In the genomic region with DNA sequence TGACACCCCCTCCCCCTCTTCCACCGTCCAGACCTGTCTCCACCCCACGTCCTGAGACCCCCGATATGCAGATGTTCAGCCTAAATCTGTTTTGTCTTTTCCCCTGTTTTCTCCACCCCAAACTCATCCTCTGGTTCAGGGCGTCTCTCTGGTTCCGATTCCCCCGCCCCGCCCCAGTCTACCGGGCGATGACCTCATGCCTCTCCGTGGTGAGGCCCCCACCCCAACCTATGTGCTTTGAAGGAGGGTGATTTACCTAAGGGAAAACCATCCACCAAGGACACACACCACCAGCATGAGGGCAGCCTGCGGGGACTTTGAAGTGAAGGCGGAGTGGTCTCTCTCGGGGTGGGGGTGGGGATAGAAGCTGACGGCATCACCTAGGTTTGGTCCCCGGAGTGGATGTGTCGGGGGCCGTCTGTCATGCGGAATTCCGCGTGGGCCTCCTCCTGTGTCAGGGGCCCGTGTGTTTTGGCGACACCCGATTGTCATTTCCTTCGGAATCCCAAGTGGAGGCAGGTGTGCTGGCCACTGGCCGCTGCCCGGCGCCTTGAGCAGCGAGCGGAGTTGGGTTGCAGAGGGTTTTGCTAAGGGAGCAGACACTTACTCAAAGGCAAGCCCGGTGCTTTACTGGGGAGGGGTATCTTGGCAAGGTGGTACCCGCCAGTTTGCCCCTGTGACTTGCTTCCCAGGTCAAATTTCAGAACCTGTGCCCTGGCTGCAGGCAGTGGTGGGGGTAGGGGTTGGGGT, we compare ENCODE assay signal across 9 cellular contexts. TPM values are rescaled to one million over a fixed set of nuclear protein-coding genes. Genes with fewer than 3 reads are reported as not detected.
DNase-seq lines count a peak whose midpoint lies in the region; ATAC-seq and TF ChIP-seq lines count a peak whose summit lies in the region.
"Had no signal": no experiment of that assay in that cellular context is flagged by ENCODE, and none has a peak within 500 bp of the region (broad histone marks: within the 10 kb centered on the region; RNA-seq: fewer than 3 reads in every experiment).

No MANE protein-coding gene starts in this region.

- H3K36me3 Mint-ChIP-seq in activated naive CD8-positive, alpha-beta T cell treated with anti-CD3 and anti-CD28 coated beads for 36 hours, result peaks cover 16% of the 10 kb centered on the region

- H3K27ac ChIP-seq in AG04450 (ENCODE audit: low read depth, low read length) (no peak overlapping the region), spleen (peak overlapping the region in 4 of 8 donors; percentile 91 to 96 (median 94))

- TF ChIP-seq POLR2A in spleen (IDR thresholded peaks at IDR 0.05), result no peak

- H3K4me1 ChIP-seq in Loucy (ENCODE audit: insufficient read depth, low read length, poor library complexity, severe bottlenecking), result peaks cover 44% of the 10 kb centered on the region
- H3K4me1 ChIP-seq in spleen, result peaks cover 7 to 72% (median 49%) of the 10 kb centered on the region in 6 donors

- peaks cover 64% of the 10 kb centered on the region for H3K79me2 ChIP-seq in Loucy (ENCODE audit: insufficient read depth, low read length)

- intact Hi-C loops in spleen (cut with DNase I; ENCODE audit: low total_unique reads), result no loop called here

- peak overlapping the region; percentile 94 for H3K9ac ChIP-seq in Loucy (ENCODE audit: low read depth, low read length, poor library complexity, severe bottlenecking)

- CTCF ChIA-PET in AG04450 (lab: Charles Lee), result interaction anchor here (1.4 kb wide), 1 partner anchor 22 kb away, joined by 3 read pairs; no protein-coding TSS in a partner anchor

- H3K4me3 ChIP-seq in AG04450 (ENCODE audit: low read depth, low read length) (peak overlapping the region; percentile 78), Loucy (ENCODE audit: low read length, poor library complexity, severe bottlenecking) (peak overlapping the region; percentile 99), iPS-18c (ENCODE audit: insufficient read depth, low read depth, low read length) (peak overlapping the region; percentile 85), spleen (peak overlapping the region; percentile 80 to 99 (median 90))

- no peaks in the 10 kb centered on the region for H3K9me3 Mint-ChIP-seq in activated naive CD8-positive, alpha-beta T cell treated with anti-CD3 and anti-CD28 coated beads for 36 hours

- H3K4me2 ChIP-seq in Loucy (ENCODE audit: low read depth, low read length, poor library complexity, severe bottlenecking), result peak overlapping the region; percentile 100

- DNase-seq in AG04450 (ENCODE audit: low read depth, low spot score) (no peak), spleen (peak; percentile 79)
- DNase-seq in activated naive CD8-positive, alpha-beta T cell treated with anti-CD3 and anti-CD28 coated beads for 36 hours, result peak; percentile 26

- WGBS in spleen, 5 donors, result 46 to 59% (median 53%) methylated on average over 28 to 31 of the region's 31 CpGs

- H3K27ac Mint-ChIP-seq in activated naive CD8-positive, alpha-beta T cell treated with anti-CD3 and anti-CD28 coated beads for 36 hours, result peak overlapping the region; percentile 73

- H3K4me1 Mint-ChIP-seq in activated naive CD8-positive, alpha-beta T cell treated with anti-CD3 and anti-CD28 coated beads for 36 hours, result peaks cover 41% of the 10 kb centered on the region

- peak overlapping the region; percentile 94 for H3K4me3 Mint-ChIP-seq in activated naive CD8-positive, alpha-beta T cell treated with anti-CD3 and anti-CD28 coated beads for 36 hours

- H3K9me2 ChIP-seq in Loucy (replicated peaks; ENCODE audit: low read depth, low read length), result no peaks in the 10 kb centered on the region

- peaks cover 59% of the 10 kb centered on the region for H4K20me1 ChIP-seq in Loucy (ENCODE audit: insufficient read depth, low read length, poor library complexity, severe bottlenecking)

- H3K36me3 ChIP-seq in Loucy (ENCODE audit: insufficient read depth, low read length) (no peaks in the 10 kb centered on the region), spleen (peaks cover 0 to 44% (median 5%) of the 10 kb centered on the region in 6 donors)

- H3F3A ChIP-seq in Loucy (ENCODE audit: low read depth), result no peaks in the 10 kb centered on the region

- H3K27me3 ChIP-seq in AG04450 (ENCODE audit: control insufficient read depth, insufficient read depth, low read length), result no peaks in the 10 kb centered on the region
- H3K27me3 ChIP-seq in Loucy (ENCODE audit: insufficient read depth, low read length, poor library complexity, severe bottlenecking), result no peaks in the 10 kb centered on the region
- H3K27me3 ChIP-seq in spleen (replicated peaks in 1 of 7), result no peaks in the 10 kb centered on the region

- TF ChIP-seq CTCF in AG04450 (IDR thresholded peaks at IDR 0.05; ENCODE audit: low read depth, low read length) (no peak), Loucy (conservative IDR thresholded peaks at IDR 0.05; ENCODE audit: low read length) (no peak), spleen (IDR thresholded peaks at IDR 0.05 in 8 of 11, conservative IDR thresholded peaks at IDR 0.05 in 3 of 11) (no peak)

- POLR2A ChIA-PET in AG04450 (lab: Yijun Ruan, JAX), result no interaction called here

- H2AFZ ChIP-seq in Loucy (ENCODE audit: low read length), result no peak overlapping the region

- no peaks in the 10 kb centered on the region for H3K27me3 Mint-ChIP-seq in activated naive CD8-positive, alpha-beta T cell treated with anti-CD3 and anti-CD28 coated beads for 36 hours

- ATAC-seq in GM18873 (IDR thresholded peaks at IDR 0.05; ENCODE audit: low FRiP score, unreplicated experiment), result no peak
- no peak for ATAC-seq in GM18868 (IDR thresholded peaks at IDR 0.05; ENCODE audit: unreplicated experiment)
- ATAC-seq in HG02840 (IDR thresholded peaks at IDR 0.05; ENCODE audit: low FRiP score, unreplicated experiment), result no peak

- H3K9me3 ChIP-seq in AG04450 (ENCODE audit: control insufficient read depth, insufficient read depth, low read length) (no peaks in the 10 kb centered on the region; the same call in 1 of the 2 replicates), Loucy (ENCODE audit: insufficient read depth, low read depth, low read length) (no peaks in the 10 kb centered on the region), iPS-18c (ENCODE audit: control insufficient read depth, insufficient read depth, low read length) (no peaks in the 10 kb centered on the region), spleen (no peaks in the 10 kb centered on the region)

RNA-seq across cellular contexts. Expression of a gene that starts 1.4 kb away (rescaled TPM):
- 21.2 and 31.3 TPM in 2 replicates for polyA plus RNA-seq in AG04450 (2011; rRNA removed)
- polyA minus RNA-seq in AG04450 (2011; rRNA and poly(A)+ RNA removed), result 16.5 and 28.0 TPM in 2 replicates
- 10 to 100 TPM; 32.6 to 39.6 TPM for total RNA-seq in activated naive CD8-positive, alpha-beta T cell treated with anti-CD3 and anti-CD28 coated beads for 36 hours
- 10 to 100 TPM; 26.4 to 53.6 (median 47.3) TPM for total RNA-seq in spleen
- 10 to 100 TPM in 2 of 3 donors, 1 to 10 TPM in 1; 9.8 to 26.1 (median 11.2) TPM for polyA plus RNA-seq in spleen

RNA-seq across cellular contexts. Expression of a gene that starts 7.1 kb away (rescaled TPM):
- polyA plus RNA-seq in AG04450 (2011; rRNA removed) (3.4 and 4.2 TPM in 2 replicates), spleen (10 to 100 TPM in 2 of 3 donors, 1 to 10 TPM in 1; 6.6 to 16.8 (median 10.1) TPM)
- 1.2 and 1.4 TPM in 2 replicates for polyA minus RNA-seq in AG04450 (2011; rRNA and poly(A)+ RNA removed)
- 10 to 100 TPM; 17.2 to 18.3 TPM for total RNA-seq in activated naive CD8-positive, alpha-beta T cell treated with anti-CD3 and anti-CD28 coated beads for 36 hours
- 10 to 100 TPM in 4 of 7 donors, 1 to 10 TPM in 3; 6.9 to 13.7 (median 11.2) TPM for total RNA-seq in spleen

RNA-seq across cellular contexts. Expression of a gene that starts 24.3 kb away (rescaled TPM):
- polyA plus RNA-seq in AG04450 (2011; rRNA removed) (not detected in 2 replicates), spleen (not detected)
- polyA minus RNA-seq in AG04450 (2011; rRNA and poly(A)+ RNA removed), result not detected in 2 replicates
- total RNA-seq in activated naive CD8-positive, alpha-beta T cell treated with anti-CD3 and anti-CD28 coated beads for 36 hours, result not detected
- total RNA-seq in spleen, result not detected
- total RNA-seq: frontal cortex had no signal

RNA-seq across cellular contexts. Expression of a gene that starts 27.2 kb away (rescaled TPM):
- polyA plus RNA-seq in AG04450 (2011; rRNA removed) (0.19 TPM in 1 of 2 replicates, not detected in the other), spleen (1 to 10 TPM in 1 of 3 donors, under 1 TPM in 2; 0.63 to 1.7 (median 0.80) TPM)
- not detected in 2 replicates for polyA minus RNA-seq in AG04450 (2011; rRNA and poly(A)+ RNA removed)
- total RNA-seq in activated naive CD8-positive, alpha-beta T cell treated with anti-CD3 and anti-CD28 coated beads for 36 hours, result 1 to 10 TPM; 2.2 to 2.5 TPM
- total RNA-seq in spleen, result 1 to 10 TPM in 4 of 7 donors, not detected in 3; 1.2 to 3.0 (median 2.0) TPM
- total RNA-seq: frontal cortex had no signal

RNA-seq across cellular contexts. Expression of a gene that starts 31.4 kb away (rescaled TPM):
- not detected in 2 replicates for polyA plus RNA-seq in AG04450 (2011; rRNA removed)
- polyA minus RNA-seq in AG04450 (2011; rRNA and poly(A)+ RNA removed), result not detected in 2 replicates
- total RNA-seq in activated naive CD8-positive, alpha-beta T cell treated with anti-CD3 and anti-CD28 coated beads for 36 hours, result 1 to 10 TPM; 1.2 to 2.2 TPM
- 1 to 10 TPM in 6 of 7 donors, not detected in 1; 2.7 to 7.4 (median 4.8) TPM for total RNA-seq in spleen
- 1 to 10 TPM; 1.2 to 1.5 (median 1.2) TPM for polyA plus RNA-seq in spleen
